In the genomic region with DNA sequence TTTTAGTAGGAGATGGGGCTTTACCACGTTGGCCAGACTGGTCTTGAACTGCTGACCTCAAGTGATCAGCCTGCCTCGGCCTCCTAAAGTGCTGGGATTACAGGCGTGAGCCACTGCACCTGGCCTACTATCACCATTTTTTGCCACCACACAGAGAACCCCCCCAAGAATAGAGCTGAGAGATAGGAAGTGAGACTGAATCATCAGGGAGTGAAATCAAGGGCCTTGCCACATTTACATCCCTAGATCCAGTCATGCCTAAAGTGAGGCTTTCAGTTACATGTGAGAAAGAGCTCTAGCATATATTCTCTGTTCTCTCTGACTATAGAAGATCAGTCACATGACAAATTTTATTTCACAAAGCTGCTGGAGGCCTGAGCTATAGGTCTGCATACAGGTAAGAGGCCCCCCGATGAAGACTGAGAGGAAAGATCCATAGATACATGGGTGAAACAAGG, we compare ENCODE assay signal across 10 cellular contexts. TPM values are rescaled to one million over a fixed set of nuclear protein-coding genes. Genes with fewer than 3 reads are reported as not detected.
DNase-seq lines count a peak whose midpoint lies in the region; ATAC-seq and TF ChIP-seq lines count a peak whose summit lies in the region.
"Had no signal": no experiment of that assay in that cellular context is flagged by ENCODE, and none has a peak within 500 bp of the region (broad histone marks: within the 10 kb centered on the region; RNA-seq: fewer than 3 reads in every experiment).

No MANE protein-coding gene starts in this region.

- in situ Hi-C loops in IMR-90 (cut with MboI; ENCODE audit: low sequenced_read_pairs): no loop called here

- peaks cover 0 to 23% of the 10 kb centered on the region in 2 experiments; a peak in 1 of 4 replicates for H3K79me1 ChIP-seq in IMR-90 (ENCODE audit: low read depth in 1 of 2, low read length in 2 of 2)
- no peaks in the 10 kb centered on the region for H3K79me1 ChIP-seq in neuronal stem cell (ENCODE audit: low read depth, low read length)

- no peak overlapping the region for H3K56ac ChIP-seq in IMR-90 (ENCODE audit: extremely low read depth, insufficient read depth, low read length)

- intact Hi-C loops in IMR-90 (cut with micrococcal nuclease): no loop called here

- CTCF ChIA-PET in IMR-90 (lab: Yijun Ruan, JAX): interaction anchor here (0.8 to 1.0 kb wide), 2 partner anchors 13 to 17 kb away, joined by 3 to 4 read pairs; no protein-coding TSS in a partner anchor

- peaks cover 10% of the 10 kb centered on the region for H3K9me1 ChIP-seq in IMR-90 (ENCODE audit: insufficient read depth, low read length)

- peak; percentile 38 for DNase-seq in SIG-M5 treated with dmso at 0.1 percent for 504 hours (lab: John Stamatoyannopoulos, UW; ENCODE audit: unreplicated experiment)
- no peak for DNase-seq in SIG-M5 (lab: John Stamatoyannopoulos, UW)
- peak; percentile 74 for DNase-seq in IMR-90
- DNase-seq in foreskin keratinocyte: peak in 1 of 2 donors; percentile 52
- DNase-seq in NCI-H2171 (lab: John Stamatoyannopoulos, UW): no peak
- no peak for DNase-seq in NCI-H345 treated with DMSO at 0.1 percent for 48 hours (lab: John Stamatoyannopoulos, UW; ENCODE audit: unreplicated experiment)
- DNase-seq in neuronal stem cell (ENCODE audit: low spot score): no peak
- DNase-seq: adrenal gland, NCI-H1048 had no signal

- no peaks in the 10 kb centered on the region for H4K20me1 ChIP-seq in IMR-90 (ENCODE audit: insufficient read depth, low read length)

- H4K8ac ChIP-seq in IMR-90 (ENCODE audit: low read depth in 2 of 2, low read length in 2 of 2): peak overlapping the region in 1 of 2 experiments; percentile 80; a peak in 2 of 4 replicates
- no peak overlapping the region for H4K8ac ChIP-seq in neuronal stem cell (ENCODE audit: low read depth, low read length)

- no peak for TF ChIP-seq POLR2A in IMR-90 (IDR thresholded peaks at IDR 0.05; ENCODE audit: low read depth, low read length)

- H4K91ac ChIP-seq in IMR-90 (ENCODE audit: insufficient read depth, low read depth, low read length): peak overlapping the region; percentile 57
- H4K91ac ChIP-seq in neuronal stem cell (ENCODE audit: low read depth, low read length, poor library complexity): no peak overlapping the region

- H3K36me3 ChIP-seq in IMR-90 (ENCODE audit: control insufficient read depth, insufficient read depth, low read length): no peaks in the 10 kb centered on the region
- no peaks in the 10 kb centered on the region for H3K36me3 ChIP-seq in neuronal stem cell (replicated peaks in 1 of 2; ENCODE audit: control insufficient read depth in 2 of 2, insufficient read depth in 2 of 2, low read length in 2 of 2)
- H3K36me3 ChIP-seq: adrenal gland had no signal

- no peak for TF ChIP-seq CTCF in IMR-90 (conservative IDR thresholded peaks at IDR 0.05; ENCODE audit: low read depth, low read length)
- TF ChIP-seq CTCF in foreskin keratinocyte (conservative IDR thresholded peaks at IDR 0.05): no peak

- H4K5ac ChIP-seq in IMR-90 (ENCODE audit: low read depth, low read length): no peak overlapping the region; the same call in 1 of the 2 replicates

- BruUV-seq in IMR-90 (replicated peaks; lab: Mats Ljungman, UMichigan): no TSS peak

- no peak overlapping the region for H3K18ac ChIP-seq in IMR-90 (ENCODE audit: low read depth, low read length)
- no peak overlapping the region for H3K18ac ChIP-seq in neuronal stem cell (ENCODE audit: low read length)

- dilution Hi-C loops in IMR-90 (cut with HindIII; ENCODE audit: low sequenced_read_pairs, unreplicated experiment): no loop called here

- H2AK5ac ChIP-seq in IMR-90 (ENCODE audit: low read depth, low read length) (peak overlapping the region; percentile 48; the same call in 1 of the 2 replicates), neuronal stem cell (ENCODE audit: low read depth, low read length) (no peak overlapping the region)

- peak overlapping the region; percentile 92 for H2AK9ac ChIP-seq in IMR-90 (replicated peaks; ENCODE audit: low read depth, low read length, poor library complexity)

- H3K14ac ChIP-seq in IMR-90 (replicated peaks; ENCODE audit: low read depth, low read length): peak overlapping the region; percentile 83
- no peak overlapping the region for H3K14ac ChIP-seq in neuronal stem cell (ENCODE audit: low read length)

- H2BK20ac ChIP-seq in IMR-90 (ENCODE audit: low read depth, low read length): peak overlapping the region; percentile 46; the same call in 1 of the 2 replicates

- 100% methylated on average over 1 of the region's 4 CpGs; no CpG with 5 or more reads in 1 of the 2 experiments for WGBS in IMR-90 (ENCODE audit: extremely low coverage in 2 of 2, insufficient read length in 1 of 2), 2 experiments
- WGBS in neuronal stem cell (ENCODE audit: extremely low coverage in 2 of 2, insufficient read length in 2 of 2, insufficient replicate concordance in 1 of 2), 2 donors: no CpG with 5 or more reads among the region's 4 CpGs

- peaks cover 4% of the 10 kb centered on the region; the same call in 1 of the 2 replicates for H3K4me1 ChIP-seq in IMR-90 (ENCODE audit: control insufficient read depth, insufficient read depth, low read length)
- H3K4me1 ChIP-seq in foreskin keratinocyte: peaks cover 25% of the 10 kb centered on the region
- peaks cover 0 to 7% of the 10 kb centered on the region in 2 donors for H3K4me1 ChIP-seq in neuronal stem cell (ENCODE audit: control insufficient read depth in 2 of 2, insufficient read depth in 1 of 2, low read depth in 1 of 2, low read length in 2 of 2)
- H3K4me1 ChIP-seq: adrenal gland had no signal

- POLR2A ChIA-PET in IMR-90 (lab: Charles Lee; ENCODE audit: unreplicated experiment): no interaction called here

- no peak overlapping the region for H3K9ac ChIP-seq in IMR-90 (ENCODE audit: low read depth, low read length)
- no peak overlapping the region for H3K9ac ChIP-seq in neuronal stem cell (ENCODE audit: low read depth, low read length, poor library complexity)

- H3K9me3 ChIP-seq in IMR-90 (ENCODE audit: control insufficient read depth, insufficient read depth, low read length) (no peaks in the 10 kb centered on the region), neuronal stem cell (replicated peaks in 1 of 2; ENCODE audit: control insufficient read depth in 2 of 2, insufficient read depth in 1 of 2, low read depth in 1 of 2, low read length in 2 of 2) (no peaks in the 10 kb centered on the region)
- H3K9me3 ChIP-seq: adrenal gland had no signal

- H2BK12ac ChIP-seq in neuronal stem cell (ENCODE audit: low read length): no peak overlapping the region

- H3K4me2 ChIP-seq in IMR-90 (ENCODE audit: low read depth, low read length) (no peak overlapping the region), neuronal stem cell (ENCODE audit: insufficient read depth, low read length, poor library complexity, severe bottlenecking) (no peak overlapping the region)

- H2BK120ac ChIP-seq in IMR-90 (ENCODE audit: low read depth, low read length) (peak overlapping the region; percentile 72), neuronal stem cell (ENCODE audit: low read depth, low read length) (no peak overlapping the region)

- ATAC-seq in GM21737 (IDR thresholded peaks at IDR 0.05; ENCODE audit: unreplicated experiment): peak; percentile 28
- no peak for ATAC-seq in IMR-90 (ENCODE audit: low read depth)
- ATAC-seq in foreskin keratinocyte: no peak

- H2BK15ac ChIP-seq in IMR-90 (ENCODE audit: low read depth, low read length): peak overlapping the region; percentile 56; the same call in 1 of the 3 replicates
- no peak overlapping the region for H2BK15ac ChIP-seq in neuronal stem cell (ENCODE audit: low read length)

- TF ChIP-seq RAD21 in IMR-90 (IDR thresholded peaks at IDR 0.05; ENCODE audit: low read length): no peak

- H2AFZ ChIP-seq in IMR-90 (replicated peaks; ENCODE audit: low read length, poor library complexity): no peak overlapping the region
- no peak overlapping the region for H2AFZ ChIP-seq in neuronal stem cell (ENCODE audit: low read length)

- H3K4ac ChIP-seq in IMR-90 (ENCODE audit: low read depth, low read length) (peak overlapping the region; percentile 82), neuronal stem cell (ENCODE audit: low read length) (no peak overlapping the region)

- H3K23ac ChIP-seq in IMR-90 (ENCODE audit: low read depth, low read length) (no peak overlapping the region; the same call in 1 of the 2 replicates), neuronal stem cell (ENCODE audit: low read depth, low read length, poor library complexity) (no peak overlapping the region)

- H2BK5ac ChIP-seq in IMR-90 (ENCODE audit: low read depth, low read length, poor library complexity, severe bottlenecking): peak overlapping the region; percentile 89
- H2BK5ac ChIP-seq in neuronal stem cell (ENCODE audit: low read length): no peak overlapping the region

- H3K4me3 ChIP-seq in IMR-90 (ENCODE audit: insufficient read depth, low read depth, low read length): no peak overlapping the region
- no peak overlapping the region for H3K4me3 ChIP-seq in neuronal stem cell (ENCODE audit: low read length in 2 of 2)
- H3K4me3 ChIP-seq: adrenal gland had no signal

- H3K27ac ChIP-seq in IMR-90 (ENCODE audit: insufficient read depth, low read length): no peak overlapping the region
- H3K27ac ChIP-seq in foreskin keratinocyte: peak overlapping the region; percentile 47
- H3K27ac ChIP-seq in neuronal stem cell (replicated peaks; ENCODE audit: low read length): no peak overlapping the region
- H3K27ac ChIP-seq: adrenal gland had no signal

- H3K27me3 ChIP-seq in IMR-90 (ENCODE audit: control insufficient read depth, insufficient read depth, low read length): no peaks in the 10 kb centered on the region
- H3K27me3 ChIP-seq in foreskin keratinocyte: no peaks in the 10 kb centered on the region
- no peaks in the 10 kb centered on the region for H3K27me3 ChIP-seq in neuronal stem cell (ENCODE audit: control insufficient read depth in 3 of 3, insufficient read depth in 3 of 3, low read depth in 1 of 3, low read length in 3 of 3)
- H3K27me3 ChIP-seq: adrenal gland had no signal

RNA-seq across cellular contexts. Expression of gene KCMF1, which starts 28.0 kb away (rescaled TPM):
- total RNA-seq in IMR-90 (2012; rRNA removed): 108 and 118 TPM in 2 replicates
- polyA plus RNA-seq in IMR-90 (2012; rRNA removed): 49.6 and 49.9 TPM in 2 replicates
- 7.8 and 8.4 TPM in 2 replicates for polyA plus RNA-seq in IMR-90 (2012; cell fraction: cytosol; rRNA removed)
- polyA plus RNA-seq in IMR-90 (2012; cell fraction: nucleus; rRNA removed; ENCODE audit: low replicate concordance): 5.9 and 39.0 TPM in 2 replicates
- total RNA-seq in foreskin keratinocyte: 67.3 and 68.2 TPM in 2 replicates
- 37.8 and 42.1 TPM in 2 replicates for polyA plus RNA-seq in foreskin keratinocyte
- polyA plus RNA-seq in neuronal stem cell (2013, experiment 1 of 2): 41.2 TPM
- 37.1 TPM for polyA plus RNA-seq in neuronal stem cell (2013, experiment 2 of 2)

RNA-seq across cellular contexts. Expression of gene TMSB10, which starts 37.5 kb away (rescaled TPM):
- 842 and 3,620 TPM in 2 replicates for total RNA-seq in IMR-90 (2012; rRNA removed)
- polyA plus RNA-seq in IMR-90 (2012; rRNA removed): 5,527 and 7,531 TPM in 2 replicates
- polyA plus RNA-seq in IMR-90 (2012; cell fraction: cytosol; rRNA removed): 7,585 and 16,787 TPM in 2 replicates
- polyA plus RNA-seq in IMR-90 (2012; cell fraction: nucleus; rRNA removed; ENCODE audit: low replicate concordance): 1,357 and 2,658 TPM in 2 replicates
- total RNA-seq in foreskin keratinocyte: 7,809 and 8,573 TPM in 2 replicates
- polyA plus RNA-seq in foreskin keratinocyte: 12,196 and 12,994 TPM in 2 replicates
- polyA plus RNA-seq in neuronal stem cell (2013, experiment 1 of 2): 1,798 TPM
- polyA plus RNA-seq in neuronal stem cell (2013, experiment 2 of 2): 1,767 TPM

Comparison
In these comparisons a context has a peak if more than half of its experiments do, and no peak if none do; other contexts are left out.
1. DNase-seq: peak in SIG-M5 treated with dmso at 0.1 percent for 504 hours (single experiment) and IMR-90 (single experiment); none in SIG-M5 (single experiment), NCI-H2171 (single experiment), NCI-H345 treated with DMSO at 0.1 percent for 48 hours (single experiment) and neuronal stem cell (single experiment).